Comparison of ENCODE assay signal across 15 cellular contexts in the genomic region with DNA sequence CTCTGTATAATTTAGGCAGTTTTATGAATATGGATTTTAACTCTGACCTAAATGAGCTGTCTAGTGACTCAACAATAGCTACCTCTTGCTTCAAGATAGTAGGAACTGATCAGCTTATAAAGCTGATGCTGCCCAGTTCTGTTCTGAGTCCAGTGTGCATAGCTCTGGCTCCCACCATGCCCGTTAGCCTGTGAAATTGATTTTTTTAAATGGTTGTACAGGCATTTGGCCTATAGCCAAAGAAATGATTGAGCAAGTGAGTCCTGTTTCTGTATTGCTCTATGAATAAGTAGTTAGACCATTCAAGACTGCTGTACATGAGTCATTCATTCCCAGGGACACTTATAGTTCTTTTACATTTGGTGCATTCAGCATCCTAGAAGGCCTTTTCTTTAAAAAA. TPM values are rescaled to one million over a fixed set of nuclear protein-coding genes. Genes with fewer than 3 reads are reported as not detected.
DNase-seq lines count a peak whose midpoint lies in the region; ATAC-seq and TF ChIP-seq lines count a peak whose summit lies in the region.
"Had no signal": no experiment of that assay in that cellular context is flagged by ENCODE, and none has a peak within 500 bp of the region (broad histone marks: within the 10 kb centered on the region; RNA-seq: fewer than 3 reads in every experiment).

No MANE protein-coding gene starts in this region.

- no peak for DNase-seq in activated naive CD4-positive, alpha-beta T cell treated with anti-CD3 and anti-CD28 coated beads, Interleukin-2, amount 50 U/mL, for 72 hours (ENCODE audit: low spot score in 2 of 2)
- DNase-seq in activated naive CD4-positive, alpha-beta T cell treated with anti-CD3 and anti-CD28 coated beads, Interleukin-2, amount 10 ng/mL, durations not matched to agents 7 days and 5 days = no peak
- DNase-seq in fibroblast of villous mesenchyme (ENCODE audit: low read depth) = peak; percentile 57
- DNase-seq in stimulated activated effector memory CD8-positive, alpha-beta T cell treated with anti-CD3 and anti-CD28 coated beads, Interleukin-12 subunit alpha, Interleukin-12 subunit beta, amount 100 ng/mL, for 72 hours (ENCODE audit: low spot score in 2 of 2) = no peak
- no peak for DNase-seq in SKM-1 treated with dmso at 0.1 percent for 144 hours (lab: John Stamatoyannopoulos, UW; ENCODE audit: unreplicated experiment)
- DNase-seq in COLO668 (lab: John Stamatoyannopoulos, UW; ENCODE audit: unreplicated experiment) = no peak
- DNase-seq: activated naive CD4-positive, alpha-beta T cell treated with anti-CD3 and anti-CD28 coated beads, Interleukin-2, amount 50 U/mL, for 16 hours; central memory CD4-positive, alpha-beta T cell; GDM1; heart right ventricle; left cardiac atrium; NCI-H187; Peyer's patch had no signal

- CTCF ChIA-PET in activated naive CD4-positive, alpha-beta T cell treated with anti-CD3 and anti-CD28 coated beads, Interleukin-2, amount 10 ng/mL, durations not matched to agents 7 days and 5 days (lab: Charles Lee) = no interaction called here

- peak; percentile 32 to 43 for ATAC-seq in activated naive CD4-positive, alpha-beta T cell treated with anti-CD3 and anti-CD28 coated beads, Interleukin-2, amount 50 U/mL, for 72 hours
- peak; percentile 18 for ATAC-seq in activated T-helper 17 cell treated with anti-CD3 and anti-CD28 coated beads, Interleukin-2, amount 50 U/mL, for 72 hours (replicated peaks)
- peak; percentile 51 for ATAC-seq in stimulated activated effector memory CD8-positive, alpha-beta T cell treated with anti-CD3 and anti-CD28 coated beads, Interleukin-12 subunit alpha, Interleukin-12 subunit beta, amount 100 ng/mL, for 72 hours
- no peak for ATAC-seq in HG03159 (IDR thresholded peaks at IDR 0.05; ENCODE audit: unreplicated experiment)
- ATAC-seq: heart right ventricle, left cardiac atrium had no signal

- H3K9me3 Mint-ChIP-seq in activated naive CD4-positive, alpha-beta T cell treated with anti-CD3 and anti-CD28 coated beads, Interleukin-2, amount 50 U/mL, for 72 hours = no peaks in the 10 kb centered on the region
- H3K9me3 Mint-ChIP-seq in activated naive CD4-positive, alpha-beta T cell treated with anti-CD3 and anti-CD28 coated beads, Interleukin-2, amount 10 ng/mL, durations not matched to agents 7 days and 5 days = no peaks in the 10 kb centered on the region
- no peaks in the 10 kb centered on the region for H3K9me3 Mint-ChIP-seq in activated T-helper 17 cell treated with anti-CD3 and anti-CD28 coated beads, Interleukin-2, amount 50 U/mL, for 72 hours
- H3K9me3 Mint-ChIP-seq in stimulated activated effector memory CD8-positive, alpha-beta T cell treated with anti-CD3 and anti-CD28 coated beads, Interleukin-12 subunit alpha, Interleukin-12 subunit beta, amount 100 ng/mL, for 72 hours = no peaks in the 10 kb centered on the region

- H3K36me3 Mint-ChIP-seq in activated naive CD4-positive, alpha-beta T cell treated with anti-CD3 and anti-CD28 coated beads, Interleukin-2, amount 50 U/mL, for 72 hours = peaks cover 0 to 7% of the 10 kb centered on the region in 2 donors
- H3K36me3 Mint-ChIP-seq in activated naive CD4-positive, alpha-beta T cell treated with anti-CD3 and anti-CD28 coated beads, Interleukin-2, amount 10 ng/mL, durations not matched to agents 7 days and 5 days = no peaks in the 10 kb centered on the region
- H3K36me3 Mint-ChIP-seq in activated T-helper 17 cell treated with anti-CD3 and anti-CD28 coated beads, Interleukin-2, amount 50 U/mL, for 72 hours (ENCODE audit: low read depth) = no peaks in the 10 kb centered on the region
- H3K36me3 Mint-ChIP-seq in stimulated activated effector memory CD8-positive, alpha-beta T cell treated with anti-CD3 and anti-CD28 coated beads, Interleukin-12 subunit alpha, Interleukin-12 subunit beta, amount 100 ng/mL, for 72 hours = no peaks in the 10 kb centered on the region

- no peak for TF ChIP-seq CTCF in fibroblast of villous mesenchyme (IDR thresholded peaks at IDR 0.05; ENCODE audit: insufficient read depth, low read depth, low read length)

- H3K4me1 Mint-ChIP-seq in activated naive CD4-positive, alpha-beta T cell treated with anti-CD3 and anti-CD28 coated beads, Interleukin-2, amount 10 ng/mL, durations not matched to agents 7 days and 5 days = no peaks in the 10 kb centered on the region
- H3K4me1 Mint-ChIP-seq in activated T-helper 17 cell treated with anti-CD3 and anti-CD28 coated beads, Interleukin-2, amount 50 U/mL, for 72 hours = peaks cover 10% of the 10 kb centered on the region
- H3K4me1 Mint-ChIP-seq in stimulated activated effector memory CD8-positive, alpha-beta T cell treated with anti-CD3 and anti-CD28 coated beads, Interleukin-12 subunit alpha, Interleukin-12 subunit beta, amount 100 ng/mL, for 72 hours = peaks cover 8% of the 10 kb centered on the region

- H3K27ac Mint-ChIP-seq in activated naive CD4-positive, alpha-beta T cell treated with anti-CD3 and anti-CD28 coated beads, Interleukin-2, amount 50 U/mL, for 72 hours = no peak overlapping the region
- no peak overlapping the region for H3K27ac Mint-ChIP-seq in activated naive CD4-positive, alpha-beta T cell treated with anti-CD3 and anti-CD28 coated beads, Interleukin-2, amount 10 ng/mL, durations not matched to agents 7 days and 5 days
- no peak overlapping the region for H3K27ac Mint-ChIP-seq in activated T-helper 17 cell treated with anti-CD3 and anti-CD28 coated beads, Interleukin-2, amount 50 U/mL, for 72 hours
- no peak overlapping the region for H3K27ac Mint-ChIP-seq in stimulated activated effector memory CD8-positive, alpha-beta T cell treated with anti-CD3 and anti-CD28 coated beads, Interleukin-12 subunit alpha, Interleukin-12 subunit beta, amount 100 ng/mL, for 72 hours

- H3K4me3 Mint-ChIP-seq in activated naive CD4-positive, alpha-beta T cell treated with anti-CD3 and anti-CD28 coated beads, Interleukin-2, amount 10 ng/mL, durations not matched to agents 7 days and 5 days = no peak overlapping the region
- H3K4me3 Mint-ChIP-seq in activated T-helper 17 cell treated with anti-CD3 and anti-CD28 coated beads, Interleukin-2, amount 50 U/mL, for 72 hours = no peak overlapping the region
- H3K4me3 Mint-ChIP-seq in stimulated activated effector memory CD8-positive, alpha-beta T cell treated with anti-CD3 and anti-CD28 coated beads, Interleukin-12 subunit alpha, Interleukin-12 subunit beta, amount 100 ng/mL, for 72 hours = no peak overlapping the region

- no peak overlapping the region for H3K4me3 ChIP-seq in fibroblast of villous mesenchyme (ENCODE audit: low read depth, low read length)
- H3K4me3 ChIP-seq: heart right ventricle, Peyer's patch had no signal

- no peaks in the 10 kb centered on the region for H3K27me3 Mint-ChIP-seq in activated naive CD4-positive, alpha-beta T cell treated with anti-CD3 and anti-CD28 coated beads, Interleukin-2, amount 10 ng/mL, durations not matched to agents 7 days and 5 days
- H3K27me3 Mint-ChIP-seq in activated T-helper 17 cell treated with anti-CD3 and anti-CD28 coated beads, Interleukin-2, amount 50 U/mL, for 72 hours = peaks cover 6% of the 10 kb centered on the region

RNA-seq across cellular contexts. Expression of gene SAMD4A, which starts 36.4 kb away (rescaled TPM):
- total RNA-seq in activated naive CD4-positive, alpha-beta T cell treated with anti-CD3 and anti-CD28 coated beads, Interleukin-2, amount 50 U/mL, for 72 hours = 1 to 10 TPM; 2.3 to 6.8 TPM
- total RNA-seq in activated T-helper 17 cell treated with anti-CD3 and anti-CD28 coated beads, Interleukin-2, amount 50 U/mL, for 72 hours = 1 to 10 TPM; 3.2 to 4.4 TPM
- total RNA-seq in fibroblast of villous mesenchyme = 43.5 and 61.3 TPM in 2 replicates
